ENCODE assay signal across 20 cellular contexts in genomic region chr7:83077328-83077727, GRCh38.
"Had no signal": no experiment of that assay in that cellular context is flagged by ENCODE, and none has a peak within 500 bp of the region (broad histone marks: within the 10 kb centered on the region; RNA-seq: fewer than 3 reads in every experiment).

No MANE protein-coding gene starts in this region.

- H3K9me3 ChIP-seq: esophagus muscularis mucosa, prostate gland, right lobe of liver, suprapubic skin had no signal

- H3K36me3 Mint-ChIP-seq: activated CD4-positive, alpha-beta memory T cell treated with anti-CD3 and anti-CD28 coated beads for 36 hours; activated naive CD4-positive, alpha-beta T cell treated with anti-CD3 and anti-CD28 coated beads, Interleukin-2, amount 10 ng/mL, durations not matched to agents 7 days and 5 days had no signal

- H3K27ac ChIP-seq: esophagus muscularis mucosa, prostate gland, right lobe of liver, SK-N-MC, suprapubic skin, VCaP had no signal

- DNase-seq: activated CD4-positive, alpha-beta memory T cell treated with anti-CD3 and anti-CD28 coated beads for 36 hours; activated CD4-positive, alpha-beta T cell treated with anti-CD3 and anti-CD28 coated beads for 1 hour; activated naive CD4-positive, alpha-beta T cell treated with anti-CD3 and anti-CD28 coated beads, Interleukin-2, amount 10 ng/mL, durations not matched to agents 7 days and 5 days; activated T-cell treated with anti-CD3 and anti-CD28 coated beads, Interleukin-2, amount 50 U/mL, for 24 hours; cerebellar nuclear complex; dermis blood vessel endothelial cell; endodermal cell; foreskin melanocyte; nephron progenitor cell; occipital lobe; right lobe of liver; trophoblast cell had no signal

- H3K4me3 Mint-ChIP-seq: activated CD4-positive, alpha-beta memory T cell treated with anti-CD3 and anti-CD28 coated beads for 36 hours; activated naive CD4-positive, alpha-beta T cell treated with anti-CD3 and anti-CD28 coated beads, Interleukin-2, amount 10 ng/mL, durations not matched to agents 7 days and 5 days; activated T-cell treated with anti-CD3 and anti-CD28 coated beads, Interleukin-2, amount 50 U/mL, for 24 hours; brain; endodermal cell; nephron progenitor cell; stimulated activated naive CD8-positive, alpha-beta T cell treated with anti-CD3 and anti-CD28 coated beads, Interleukin-15, Interleukin-2, amounts not matched to agents 100 ng/mL and 50 ng/mL, for 24 hours had no signal

- H3K27me3 ChIP-seq: esophagus muscularis mucosa, right lobe of liver, suprapubic skin had no signal

- H3K4me1 Mint-ChIP-seq: activated naive CD4-positive, alpha-beta T cell treated with anti-CD3 and anti-CD28 coated beads, Interleukin-2, amount 10 ng/mL, durations not matched to agents 7 days and 5 days; brain; endodermal cell; nephron progenitor cell had no signal

- H3K27ac Mint-ChIP-seq: activated CD4-positive, alpha-beta memory T cell treated with anti-CD3 and anti-CD28 coated beads for 36 hours; activated naive CD4-positive, alpha-beta T cell treated with anti-CD3 and anti-CD28 coated beads, Interleukin-2, amount 10 ng/mL, durations not matched to agents 7 days and 5 days; activated T-cell treated with anti-CD3 and anti-CD28 coated beads, Interleukin-2, amount 50 U/mL, for 24 hours; brain; endodermal cell; nephron progenitor cell; stimulated activated naive CD8-positive, alpha-beta T cell treated with anti-CD3 and anti-CD28 coated beads, Interleukin-15, Interleukin-2, amounts not matched to agents 100 ng/mL and 50 ng/mL, for 24 hours had no signal

- H3K9me3 Mint-ChIP-seq: endodermal cell; nephron progenitor cell; stimulated activated naive CD8-positive, alpha-beta T cell treated with anti-CD3 and anti-CD28 coated beads, Interleukin-15, Interleukin-2, amounts not matched to agents 100 ng/mL and 50 ng/mL, for 24 hours had no signal

- H3K4me3 ChIP-seq: esophagus muscularis mucosa, prostate gland, right lobe of liver, SK-N-MC, smooth muscle cell, suprapubic skin had no signal

- H3K4me2 ChIP-seq: smooth muscle cell had no signal

- H3K36me3 ChIP-seq: esophagus muscularis mucosa, prostate gland, right lobe of liver, suprapubic skin had no signal

- H3K4me1 ChIP-seq: esophagus muscularis mucosa, prostate gland, right lobe of liver, suprapubic skin had no signal

- H3K27me3 Mint-ChIP-seq: activated CD4-positive, alpha-beta memory T cell treated with anti-CD3 and anti-CD28 coated beads for 36 hours; activated naive CD4-positive, alpha-beta T cell treated with anti-CD3 and anti-CD28 coated beads, Interleukin-2, amount 10 ng/mL, durations not matched to agents 7 days and 5 days; activated T-cell treated with anti-CD3 and anti-CD28 coated beads, Interleukin-2, amount 50 U/mL, for 24 hours; brain; stimulated activated naive CD8-positive, alpha-beta T cell treated with anti-CD3 and anti-CD28 coated beads, Interleukin-15, Interleukin-2, amounts not matched to agents 100 ng/mL and 50 ng/mL, for 24 hours had no signal
